Comparison of ENCODE assay signal across 17 cellular contexts in genomic region chr1:162687870-162688269, GRCh38. TPM values are rescaled to one million over a fixed set of nuclear protein-coding genes. Genes with fewer than 3 reads are reported as not detected.
A peak's percentile ranks its signal among the peaks of the same experiment; 100 is the strongest.
DNase-seq lines count a peak whose midpoint lies in the region; ATAC-seq lines count a peak whose summit lies in the region.
"Had no signal": no experiment of that assay in that cellular context is flagged by ENCODE, and none has a peak within 500 bp of the region (broad histone marks: within the 10 kb centered on the region; RNA-seq: fewer than 3 reads in every experiment).

No MANE protein-coding gene starts in this region.

- no peak overlapping the region for H3K4me3 ChIP-seq in mesenchymal stem cell (ENCODE audit: insufficient read depth in 1 of 2, low read depth in 1 of 2, low read length in 2 of 2)

- peaks cover 27% of the 10 kb centered on the region for H3K79me1 ChIP-seq in mesenchymal stem cell (replicated peaks; ENCODE audit: low read length, poor library complexity, severe bottlenecking)

- H3K36me3 Mint-ChIP-seq in activated T-helper 2 cell treated with anti-CD3 and anti-CD28 coated beads, Interferon-gamma antibody, Interleukin-2, Interleukin-4, amounts not matched to agents 10 μg/mL and 5 μg/mL and 100 μg/mL, durations not matched to agents 14 hours and 24 hours and 36 hours (ENCODE audit: low read depth), result no peaks in the 10 kb centered on the region
- H3K36me3 Mint-ChIP-seq: activated CD8-positive, alpha-beta memory T cell treated with anti-CD3 and anti-CD28 coated beads, Interleukin-2, amount 10 ng/mL, durations not matched to agents 7 days and 5 days; CD8-positive, alpha-beta T cell; stimulated activated naive B cell treated with anti-CD40 and anti-IgM and Interleukin-4, amounts not matched to agents 10 μg/mL and 1 μg/mL and 100 μg/mL, for 72 hours had no signal

- H3K9ac ChIP-seq in mesenchymal stem cell (ENCODE audit: low read length), result peak overlapping the region; percentile 13

- H3K4ac ChIP-seq in mesenchymal stem cell (ENCODE audit: low read depth in 1 of 2, low read length in 2 of 2), result no peak overlapping the region

- no peak overlapping the region for H4K8ac ChIP-seq in mesenchymal stem cell (ENCODE audit: low read length)

- no peak overlapping the region for H3K27ac ChIP-seq in mesenchymal stem cell (ENCODE audit: low read length, poor library complexity, severe bottlenecking)

- H2BK12ac ChIP-seq in mesenchymal stem cell (ENCODE audit: low read length in 2 of 2), result peak overlapping the region in 1 of 2 experiments; percentile 16

- no peak overlapping the region for H2BK120ac ChIP-seq in mesenchymal stem cell (ENCODE audit: low read depth, low read length)

- 93% methylated on average over 6 of the region's 6 CpGs for WGBS in mesenchymal stem cell

- H2BK5ac ChIP-seq in mesenchymal stem cell (ENCODE audit: low read depth, low read length, poor library complexity, severe bottlenecking), result no peak overlapping the region

- no peaks in the 10 kb centered on the region for H3K4me1 Mint-ChIP-seq in stimulated activated naive CD8-positive, alpha-beta T cell treated with anti-CD3 and anti-CD28 coated beads, Interleukin-15, amount 100 ng/mL, for 72 hours
- peaks cover 2% of the 10 kb centered on the region for H3K4me1 Mint-ChIP-seq in activated T-helper 2 cell treated with anti-CD3 and anti-CD28 coated beads, Interferon-gamma antibody, Interleukin-2, Interleukin-4, amounts not matched to agents 10 μg/mL and 5 μg/mL and 100 μg/mL, durations not matched to agents 14 hours and 24 hours and 36 hours (ENCODE audit: low read depth)
- H3K4me1 Mint-ChIP-seq: activated CD8-positive, alpha-beta memory T cell treated with anti-CD3 and anti-CD28 coated beads, Interleukin-2, amount 10 ng/mL, durations not matched to agents 7 days and 5 days; stimulated activated naive B cell treated with anti-CD40 and anti-IgM and Interleukin-4, amounts not matched to agents 10 μg/mL and 1 μg/mL and 100 μg/mL, for 72 hours had no signal

- no peaks in the 10 kb centered on the region for H3K27me3 ChIP-seq in mesenchymal stem cell (ENCODE audit: control insufficient read depth in 1 of 2, insufficient read depth in 1 of 2, low read length in 2 of 2)

- H3K23ac ChIP-seq in mesenchymal stem cell (ENCODE audit: low read length in 2 of 2), result no peak overlapping the region

- H3K9me3 ChIP-seq in mesenchymal stem cell (ENCODE audit: control insufficient read depth, low read length), result no peaks in the 10 kb centered on the region

- no peak overlapping the region for H3K14ac ChIP-seq in mesenchymal stem cell (ENCODE audit: low read length in 2 of 2)

- H2BK15ac ChIP-seq in mesenchymal stem cell (ENCODE audit: low read depth, poor library complexity, severe bottlenecking), result no peak overlapping the region

- peak overlapping the region in 1 of 2 experiments; percentile 14 for H3K18ac ChIP-seq in mesenchymal stem cell (ENCODE audit: low read depth in 1 of 2, low read length in 2 of 2)

- no peak overlapping the region for H2AFZ ChIP-seq in mesenchymal stem cell (ENCODE audit: low read depth, low read length)

- H2AK5ac ChIP-seq in mesenchymal stem cell (ENCODE audit: low read length, severe bottlenecking), result no peak overlapping the region

- intact Hi-C loops in activated T-helper 2 cell treated with anti-CD3 and anti-CD28 coated beads, Interferon-gamma antibody, Interleukin-2, Interleukin-4, amounts not matched to agents 10 μg/mL and 5 μg/mL and 100 μg/mL, durations not matched to agents 14 hours and 24 hours and 36 hours (cut with micrococcal nuclease), result no loop called here

- no peak overlapping the region for H3K4me3 Mint-ChIP-seq in stimulated activated naive CD8-positive, alpha-beta T cell treated with anti-CD3 and anti-CD28 coated beads, Interleukin-15, amount 100 ng/mL, for 72 hours
- no peak overlapping the region for H3K4me3 Mint-ChIP-seq in activated T-helper 2 cell treated with anti-CD3 and anti-CD28 coated beads, Interferon-gamma antibody, Interleukin-2, Interleukin-4, amounts not matched to agents 10 μg/mL and 5 μg/mL and 100 μg/mL, durations not matched to agents 14 hours and 24 hours and 36 hours (ENCODE audit: low read depth)
- H3K4me3 Mint-ChIP-seq: activated CD8-positive, alpha-beta memory T cell treated with anti-CD3 and anti-CD28 coated beads, Interleukin-2, amount 10 ng/mL, durations not matched to agents 7 days and 5 days; CD8-positive, alpha-beta T cell; stimulated activated naive B cell treated with anti-CD40 and anti-IgM and Interleukin-4, amounts not matched to agents 10 μg/mL and 1 μg/mL and 100 μg/mL, for 72 hours had no signal

- DNase-seq in stimulated activated naive CD8-positive, alpha-beta T cell treated with anti-CD3 and anti-CD28 coated beads, Interleukin-15, Interleukin-2, amounts not matched to agents 100 U/mL and 50 U/mL, for 24 hours, result no peak
- DNase-seq in stimulated activated naive CD8-positive, alpha-beta T cell treated with anti-CD3 and anti-CD28 coated beads, Interleukin-15, amount 100 ng/mL, for 72 hours, result no peak
- DNase-seq in dermis blood vessel endothelial cell, result peak; percentile 30
- DNase-seq in mesenchymal stem cell, result no peak
- no peak for DNase-seq in activated T-helper 2 cell treated with anti-CD3 and anti-CD28 coated beads, Interferon-gamma antibody, Interleukin-2, Interleukin-4, amounts not matched to agents 10 μg/mL and 5 μg/mL and 100 μg/mL, durations not matched to agents 14 hours and 24 hours and 36 hours (ENCODE audit: low spot score)
- DNase-seq in NCI-H1436 treated with DMSO at 0.1 percent for 48 hours (lab: John Stamatoyannopoulos, UW), result no peak
- DNase-seq: activated CD8-positive, alpha-beta memory T cell treated with anti-CD3 and anti-CD28 coated beads, Interleukin-2, amount 10 ng/mL, durations not matched to agents 7 days and 5 days; activated effector memory CD4-positive, alpha-beta T cell treated with anti-CD3 and anti-CD28 coated beads, Interleukin-2, amount 50 U/mL, for 16 hours; aorta; CD8-positive, alpha-beta T cell; HCEC 1CT; NCI-H1436; NCI-H774; stimulated activated CD4-positive, alpha-beta T cell treated with anti-CD3 and anti-CD28 coated beads, Interleukin-15, amount 100 ng/mL, for 24 hours; stimulated activated naive B cell treated with anti-CD40 and anti-IgM and Interleukin-4, amounts not matched to agents 10 μg/mL and 1 μg/mL and 100 μg/mL, for 72 hours had no signal

- H3K9me3 Mint-ChIP-seq in stimulated activated naive CD8-positive, alpha-beta T cell treated with anti-CD3 and anti-CD28 coated beads, Interleukin-15, amount 100 ng/mL, for 72 hours, result no peaks in the 10 kb centered on the region
- no peaks in the 10 kb centered on the region for H3K9me3 Mint-ChIP-seq in activated T-helper 2 cell treated with anti-CD3 and anti-CD28 coated beads, Interferon-gamma antibody, Interleukin-2, Interleukin-4, amounts not matched to agents 10 μg/mL and 5 μg/mL and 100 μg/mL, durations not matched to agents 14 hours and 24 hours and 36 hours
- H3K9me3 Mint-ChIP-seq: CD8-positive, alpha-beta T cell; stimulated activated naive B cell treated with anti-CD40 and anti-IgM and Interleukin-4, amounts not matched to agents 10 μg/mL and 1 μg/mL and 100 μg/mL, for 72 hours had no signal

- no peaks in the 10 kb centered on the region for H3K27me3 Mint-ChIP-seq in stimulated activated naive CD8-positive, alpha-beta T cell treated with anti-CD3 and anti-CD28 coated beads, Interleukin-15, amount 100 ng/mL, for 72 hours
- no peaks in the 10 kb centered on the region for H3K27me3 Mint-ChIP-seq in activated T-helper 2 cell treated with anti-CD3 and anti-CD28 coated beads, Interferon-gamma antibody, Interleukin-2, Interleukin-4, amounts not matched to agents 10 μg/mL and 5 μg/mL and 100 μg/mL, durations not matched to agents 14 hours and 24 hours and 36 hours (ENCODE audit: low read depth)
- H3K27me3 Mint-ChIP-seq: activated CD8-positive, alpha-beta memory T cell treated with anti-CD3 and anti-CD28 coated beads, Interleukin-2, amount 10 ng/mL, durations not matched to agents 7 days and 5 days had no signal

- peaks cover 3% of the 10 kb centered on the region for H3K4me1 ChIP-seq in mesenchymal stem cell (ENCODE audit: control insufficient read depth, insufficient read depth, low read depth, low read length)

- H4K91ac ChIP-seq in mesenchymal stem cell (ENCODE audit: low read length), result no peak overlapping the region

- H3K36me3 ChIP-seq in mesenchymal stem cell (ENCODE audit: control insufficient read depth in 1 of 2, insufficient read depth in 2 of 2, low read depth in 1 of 2, low read length in 2 of 2), result peaks cover 0 to 32% of the 10 kb centered on the region in 2 experiments

- no peak overlapping the region for H3K27ac Mint-ChIP-seq in stimulated activated naive CD8-positive, alpha-beta T cell treated with anti-CD3 and anti-CD28 coated beads, Interleukin-15, amount 100 ng/mL, for 72 hours
- H3K27ac Mint-ChIP-seq in activated T-helper 2 cell treated with anti-CD3 and anti-CD28 coated beads, Interferon-gamma antibody, Interleukin-2, Interleukin-4, amounts not matched to agents 10 μg/mL and 5 μg/mL and 100 μg/mL, durations not matched to agents 14 hours and 24 hours and 36 hours, result no peak overlapping the region
- H3K27ac Mint-ChIP-seq: activated CD8-positive, alpha-beta memory T cell treated with anti-CD3 and anti-CD28 coated beads, Interleukin-2, amount 10 ng/mL, durations not matched to agents 7 days and 5 days; CD8-positive, alpha-beta T cell; stimulated activated naive B cell treated with anti-CD40 and anti-IgM and Interleukin-4, amounts not matched to agents 10 μg/mL and 1 μg/mL and 100 μg/mL, for 72 hours had no signal

- no peak overlapping the region for H3K4me2 ChIP-seq in mesenchymal stem cell (ENCODE audit: low read length, poor library complexity, severe bottlenecking)

- peak; percentile 43 for ATAC-seq in stimulated activated naive CD8-positive, alpha-beta T cell treated with anti-CD3 and anti-CD28 coated beads, Interleukin-15, Interleukin-2, amounts not matched to agents 100 U/mL and 50 U/mL, for 24 hours
- ATAC-seq in stimulated activated naive CD8-positive, alpha-beta T cell treated with anti-CD3 and anti-CD28 coated beads, Interleukin-15, amount 100 ng/mL, for 72 hours, result no peak
- ATAC-seq in GM21526 (IDR thresholded peaks at IDR 0.05; ENCODE audit: low FRiP score, unreplicated experiment) (no peak), HG03469 (IDR thresholded peaks at IDR 0.05; ENCODE audit: unreplicated experiment) (no peak)
- ATAC-seq: activated CD8-positive, alpha-beta memory T cell treated with anti-CD3 and anti-CD28 coated beads, Interleukin-2, amount 10 ng/mL, durations not matched to agents 7 days and 5 days; CD8-positive, alpha-beta T cell; stimulated activated naive B cell treated with anti-CD40 and anti-IgM and Interleukin-4, amounts not matched to agents 10 μg/mL and 1 μg/mL and 100 μg/mL, for 72 hours had no signal

RNA-seq across cellular contexts. Expression of gene DDR2, which starts 55.6 kb away (rescaled TPM):
- total RNA-seq in dermis blood vessel endothelial cell, result 6.5 and 11.1 TPM in 2 replicates
- 25.2 TPM for polyA plus RNA-seq in mesenchymal stem cell (2013, experiment 1 of 2)
- 23.9 TPM for polyA plus RNA-seq in mesenchymal stem cell (2013, experiment 2 of 2)
- 0.80 and 1.1 TPM in 2 replicates for total RNA-seq in activated T-helper 2 cell treated with anti-CD3 and anti-CD28 coated beads, Interferon-gamma antibody, Interleukin-2, Interleukin-4, amounts not matched to agents 10 μg/mL and 5 μg/mL and 100 μg/mL, durations not matched to agents 14 hours and 24 hours and 36 hours
